9 cellular contexts compared by ENCODE assay signal in genomic region chr11:128525411-128526243, GRCh38.
DNase-seq lines count a peak whose midpoint lies in the region; ATAC-seq and TF ChIP-seq lines count a peak whose summit lies in the region.
"Had no signal": no experiment of that assay in that cellular context is flagged by ENCODE, and none has a peak within 500 bp of the region (broad histone marks: within the 10 kb centered on the region; RNA-seq: fewer than 3 reads in every experiment).

No MANE protein-coding gene starts in this region.

- H3K27me3 ChIP-seq in lower lobe of right lung (ENCODE audit: low read depth): no peaks in the 10 kb centered on the region
- H3K27me3 ChIP-seq: pancreas had no signal

- H3K27me3 Mint-ChIP-seq in HFFc6 (ENCODE audit: insufficient read depth): no peaks in the 10 kb centered on the region; the same call in 1 of the 2 replicates

- no peaks in the 10 kb centered on the region for H3K9me3 ChIP-seq in lower lobe of right lung
- H3K9me3 ChIP-seq: pancreas had no signal

- H3K4me3 Mint-ChIP-seq in HFFc6: peak overlapping the region; percentile 52

- H3K4me3 ChIP-seq in lower lobe of right lung: no peak overlapping the region
- H3K4me3 ChIP-seq: pancreas had no signal

- no peaks in the 10 kb centered on the region for H3K36me3 ChIP-seq in lower lobe of right lung
- H3K36me3 ChIP-seq: pancreas had no signal

- TF ChIP-seq CTCF in HFFc6 (IDR thresholded peaks at IDR 0.05) (no peak), lower lobe of right lung (IDR thresholded peaks at IDR 0.05) (no peak)

- intact Hi-C loops in lower lobe of right lung (cut with DNase I): no loop called here

- DNase-seq in A172 (ENCODE audit: low spot score) (peak; percentile 59), HFFc6 (peak; percentile 55), lower lobe of right lung (no peak), NCI-H1105 (lab: John Stamatoyannopoulos, UW) (no peak), NOMO-1 (lab: John Stamatoyannopoulos, UW; ENCODE audit: unreplicated experiment in 2 of 2) (no peak)
- DNase-seq in stimulated activated CD8-positive, alpha-beta memory T cell treated with anti-CD3 and anti-CD28 coated beads, Interleukin-4, amount 100 ng/mL, for 48 hours: no peak
- DNase-seq: pancreas had no signal

- H3K4me1 ChIP-seq in lower lobe of right lung: peaks cover 33% of the 10 kb centered on the region

- no peak for ATAC-seq in lower lobe of right lung
- no peak for ATAC-seq in GM18519 (IDR thresholded peaks at IDR 0.05; ENCODE audit: low FRiP score, unreplicated experiment)
- ATAC-seq: pancreas had no signal

- peaks cover 10% of the 10 kb centered on the region for H3K36me3 Mint-ChIP-seq in HFFc6 (ENCODE audit: low read depth)

- peaks cover 72% of the 10 kb centered on the region for H3K4me1 Mint-ChIP-seq in HFFc6 (ENCODE audit: low read depth)

- H3K9me3 Mint-ChIP-seq in HFFc6: no peaks in the 10 kb centered on the region

- H3K27ac ChIP-seq in angular gyrus (ENCODE audit: low read depth, low read length) (peak overlapping the region; percentile 27), lower lobe of right lung (peak overlapping the region; percentile 1)
- H3K27ac ChIP-seq: pancreas had no signal

- peak overlapping the region; percentile 84 for H3K27ac Mint-ChIP-seq in HFFc6

Comparison
In these comparisons a context has a peak if more than half of its experiments do, and no peak if none do; other contexts are left out.
1. DNase-seq: peak in A172 (single experiment) and HFFc6 (single experiment); none in lower lobe of right lung (single experiment), NCI-H1105 (single experiment), stimulated activated CD8-positive, alpha-beta memory T cell treated with anti-CD3 and anti-CD28 coated beads, Interleukin-4, amount 100 ng/mL, for 48 hours (single experiment) and NOMO-1 (0 of 2).